38 cellular contexts compared by ENCODE assay signal in genomic region chrX:42738552-42738951, GRCh38. TPM values are rescaled to one million over a fixed set of nuclear protein-coding genes. Genes with fewer than 3 reads are reported as not detected.
DNase-seq lines count a peak whose midpoint lies in the region; ATAC-seq and TF ChIP-seq lines count a peak whose summit lies in the region.
"Had no signal": no experiment of that assay in that cellular context is flagged by ENCODE, and none has a peak within 500 bp of the region (broad histone marks: within the 10 kb centered on the region; RNA-seq: fewer than 3 reads in every experiment).

No MANE protein-coding gene starts in this region.

- H3K27ac ChIP-seq in CD4-positive, CD25-positive, alpha-beta regulatory T cell (ENCODE audit: insufficient read depth, low read length, poor library complexity, severe bottlenecking): no peak overlapping the region
- peak overlapping the region; percentile 21 for H3K27ac ChIP-seq in hepatocyte
- peak overlapping the region; percentile 27 to 52 for H3K27ac ChIP-seq in tibial artery
- no peak overlapping the region for H3K27ac ChIP-seq in OCI-LY7 (ENCODE audit: low read depth, low read length, poor library complexity, severe bottlenecking)
- H3K27ac ChIP-seq: 22Rv1, A549, BLaER1, C4-2B had no signal

- no peaks in the 10 kb centered on the region for H4K20me1 ChIP-seq in hepatocyte (ENCODE audit: insufficient read depth, poor library complexity, severe bottlenecking)
- H4K20me1 ChIP-seq in OCI-LY7 (ENCODE audit: insufficient read depth, low read length): no peaks in the 10 kb centered on the region
- H4K20me1 ChIP-seq: BLaER1; BLaER1 treated with 17β-estradiol and CSF1 and Interleukin-3, amounts not matched to agents 10 nM and 100 nM had no signal

- no peaks in the 10 kb centered on the region for H3K36me3 Mint-ChIP-seq in CD4-positive, CD25-positive, alpha-beta regulatory T cell
- H3K36me3 Mint-ChIP-seq in memory B cell: no peaks in the 10 kb centered on the region
- H3K36me3 Mint-ChIP-seq: CD14-positive monocyte; CD4-positive, alpha-beta memory T cell; CD8-positive, alpha-beta memory T cell; CD8-positive, alpha-beta T cell had no signal

- H3K4me1 ChIP-seq in CD4-positive, CD25-positive, alpha-beta regulatory T cell (ENCODE audit: control insufficient read depth, insufficient read depth, low read length, poor library complexity, severe bottlenecking): peaks cover 13% of the 10 kb centered on the region
- H3K4me1 ChIP-seq in hepatocyte (ENCODE audit: insufficient read depth) (peaks cover 15% of the 10 kb centered on the region), tibial artery (peaks cover 0 to 27% (median 0%) of the 10 kb centered on the region in 4 donors), OCI-LY7 (ENCODE audit: insufficient read depth, low read length, poor library complexity, severe bottlenecking) (peaks cover 12% of the 10 kb centered on the region)
- H3K4me1 ChIP-seq: A549, BE2C, BLaER1, Caco-2 had no signal

- H3K36me3 ChIP-seq in CD4-positive, CD25-positive, alpha-beta regulatory T cell (ENCODE audit: control insufficient read depth, insufficient read depth, low read length): no peaks in the 10 kb centered on the region
- no peaks in the 10 kb centered on the region for H3K36me3 ChIP-seq in hepatocyte (replicated peaks; ENCODE audit: insufficient read depth, low read depth)
- H3K36me3 ChIP-seq in tibial artery: no peaks in the 10 kb centered on the region
- H3K36me3 ChIP-seq in OCI-LY7 (ENCODE audit: insufficient read depth, low read length): no peaks in the 10 kb centered on the region
- H3K36me3 ChIP-seq: BE2C; BLaER1; BLaER1 treated with 17β-estradiol and CSF1 and Interleukin-3, amounts not matched to agents 10 nM and 100 nM had no signal

- DNase-seq in CD4-positive, CD25-positive, alpha-beta regulatory T cell: no peak
- DNase-seq in hepatocyte (ENCODE audit: low spot score): no peak
- no peak for DNase-seq in memory B cell (ENCODE audit: low spot score in 2 of 2)
- no peak for DNase-seq in tibial artery
- no peak for DNase-seq in NCI-H774 (lab: John Stamatoyannopoulos, UW)
- DNase-seq in OCI-LY7 (ENCODE audit: low spot score): no peak
- DNase-seq in HuH-7 (ENCODE audit: low spot score): no peak
- DNase-seq in NCI-H128 (lab: John Stamatoyannopoulos, UW; ENCODE audit: unreplicated experiment): no peak
- DNase-seq: 8988T; ACHN; AML-193; BE2C; C1 segment of cervical spinal cord; Caco-2; Calu3; CD4-positive, alpha-beta T cell; CD8-positive, alpha-beta T cell; COR-L47; DMS 273 treated with DMSO at 0.1 percent for 48 hours; DMS153; DMS79; DMS79 treated with DMSO at 0.1 percent for 48 hours; DND-41; EL had no signal

- peaks cover 0 to 3% (median 0%) of the 10 kb centered on the region in 7 donors for H3K9me3 Mint-ChIP-seq in CD4-positive, CD25-positive, alpha-beta regulatory T cell
- H3K9me3 Mint-ChIP-seq in memory B cell: no peaks in the 10 kb centered on the region
- H3K9me3 Mint-ChIP-seq: CD4-positive, alpha-beta T cell; CD8-positive, alpha-beta memory T cell; CD8-positive, alpha-beta T cell had no signal

- intact Hi-C loops in tibial artery (cut with DNase I; ENCODE audit: low total_unique reads) (no loop called here), OCI-LY7 (cut with micrococcal nuclease; ENCODE audit: unreplicated experiment) (no loop called here)

- H3K27me3 ChIP-seq in CD4-positive, CD25-positive, alpha-beta regulatory T cell (ENCODE audit: control insufficient read depth, insufficient read depth, low read length): no peaks in the 10 kb centered on the region
- H3K27me3 ChIP-seq in hepatocyte (no peaks in the 10 kb centered on the region), tibial artery (no peaks in the 10 kb centered on the region)
- H3K27me3 ChIP-seq: BE2C had no signal

- H2AFZ ChIP-seq in hepatocyte (no peak overlapping the region), OCI-LY7 (ENCODE audit: low read length) (no peak overlapping the region; the same call in 1 of the 2 replicates)

- H3K4me2 ChIP-seq in hepatocyte (no peak overlapping the region), OCI-LY7 (ENCODE audit: low read length) (no peak overlapping the region)
- H3K4me2 ChIP-seq: A549, BLaER1 had no signal

- no peaks in the 10 kb centered on the region for H3K9me3 ChIP-seq in CD4-positive, CD25-positive, alpha-beta regulatory T cell (ENCODE audit: control insufficient read depth in 2 of 2, low read length in 2 of 2)
- H3K9me3 ChIP-seq in hepatocyte (ENCODE audit: low read depth) (no peaks in the 10 kb centered on the region), tibial artery (no peaks in the 10 kb centered on the region), OCI-LY7 (ENCODE audit: low read length) (no peaks in the 10 kb centered on the region; the same call in 1 of the 2 replicates)
- H3K9me3 ChIP-seq: A549; BE2C; BLaER1; BLaER1 treated with 17β-estradiol and CSF1 and Interleukin-3, amounts not matched to agents 10 nM and 100 nM; Caco-2 had no signal

- TF ChIP-seq CTCF in hepatocyte (IDR thresholded peaks at IDR 0.05; ENCODE audit: poor library complexity): no peak
- TF ChIP-seq CTCF in tibial artery (IDR thresholded peaks at IDR 0.05): no peak
- TF ChIP-seq CTCF in OCI-LY7 (conservative IDR thresholded peaks at IDR 0.05; ENCODE audit: low read length): no peak

- BruUV-seq in OCI-LY7 (replicated peaks; lab: Mats Ljungman, UMichigan): no TSS peak

- WGBS in hepatocyte (ENCODE audit: low lambda C conversion rate, missing lambda C conversion rate): 81% methylated on average over 2 of the region's 2 CpGs

- H3K79me2 ChIP-seq in hepatocyte (no peaks in the 10 kb centered on the region), OCI-LY7 (ENCODE audit: insufficient read depth, low read depth, low read length) (no peaks in the 10 kb centered on the region)

- no peak overlapping the region for H3K4me3 ChIP-seq in CD4-positive, CD25-positive, alpha-beta regulatory T cell (ENCODE audit: low read depth, low read length)
- H3K4me3 ChIP-seq in hepatocyte (no peak overlapping the region), tibial artery (no peak overlapping the region), OCI-LY7 (ENCODE audit: low read depth, low read length, poor library complexity, severe bottlenecking) (no peak overlapping the region)
- H3K4me3 ChIP-seq: A549; BLaER1; BLaER1 treated with 17β-estradiol and CSF1 and Interleukin-3, amounts not matched to agents 10 nM and 100 nM had no signal

- H3K4me1 Mint-ChIP-seq in CD4-positive, CD25-positive, alpha-beta regulatory T cell: peaks cover 10 to 44% (median 19%) of the 10 kb centered on the region in 4 donors
- H3K4me1 Mint-ChIP-seq in memory B cell: no peaks in the 10 kb centered on the region

- H3K9me2 ChIP-seq in hepatocyte (replicated peaks; ENCODE audit: insufficient read depth) (no peaks in the 10 kb centered on the region), OCI-LY7 (ENCODE audit: insufficient read depth, low read length) (no peaks in the 10 kb centered on the region)

- peak overlapping the region in 1 of 4 donors; percentile 54 for H3K4me3 Mint-ChIP-seq in CD4-positive, CD25-positive, alpha-beta regulatory T cell
- H3K4me3 Mint-ChIP-seq in memory B cell: no peak overlapping the region
- H3K4me3 Mint-ChIP-seq: CD14-positive monocyte; CD4-positive, alpha-beta T cell; CD8-positive, alpha-beta memory T cell; CD8-positive, alpha-beta T cell had no signal

- no peak for ATAC-seq in CD4-positive, CD25-positive, alpha-beta regulatory T cell (ENCODE audit: low read depth in 2 of 2)
- ATAC-seq in memory B cell (ENCODE audit: low read depth): no peak
- ATAC-seq: A549; CD8-positive, alpha-beta T cell had no signal

- CTCF ChIA-PET in OCI-LY7 (lab: Charles Lee; ENCODE audit: unreplicated experiment): no interaction called here

- H3K27ac Mint-ChIP-seq in CD4-positive, CD25-positive, alpha-beta regulatory T cell: peak overlapping the region in 2 of 3 donors; percentile 42 to 91
- peak overlapping the region; percentile 93 for H3K27ac Mint-ChIP-seq in memory B cell
- H3K27ac Mint-ChIP-seq: CD4-positive, alpha-beta T cell had no signal

- POLR2A ChIA-PET in OCI-LY7 (lab: Charles Lee): interaction anchor here (1.0 to 1.4 kb wide), 2 partner anchors 10 to 34 kb away, joined by 4 to 5 read pairs; no protein-coding TSS in a partner anchor

- H3K27me3 Mint-ChIP-seq in CD4-positive, CD25-positive, alpha-beta regulatory T cell: no peaks in the 10 kb centered on the region
- no peaks in the 10 kb centered on the region for H3K27me3 Mint-ChIP-seq in memory B cell
- H3K27me3 Mint-ChIP-seq: B cell; CD4-positive, alpha-beta memory T cell; CD4-positive, alpha-beta T cell; CD8-positive, alpha-beta memory T cell had no signal

RNA-seq across cellular contexts. Expression of gene PPP1R2C, which starts 39.4 kb away (rescaled TPM):
- 32.2 TPM for total RNA-seq in CD4-positive, CD25-positive, alpha-beta regulatory T cell
- polyA plus RNA-seq in CD4-positive, CD25-positive, alpha-beta regulatory T cell: 1 to 10 TPM in 3 of 4 donors, not detected in 1; 2.1 to 4.2 (median 3.2) TPM
- total RNA-seq in hepatocyte: not detected in 2 replicates
- not detected in 2 replicates for polyA plus RNA-seq in hepatocyte
- total RNA-seq in OCI-LY7 (2014; rRNA removed; shearing (Covaris generic)): not detected in 2 replicates
- total RNA-seq in OCI-LY7 (2022): not detected in 2 replicates
- total RNA-seq: A172; A673; B cell; Caco-2; Calu3; CD4-positive, alpha-beta memory T cell; CD4-positive, alpha-beta T cell; CD8-positive, alpha-beta memory T cell; CD8-positive, alpha-beta T cell; Daoy had no signal
- polyA plus RNA-seq: A549, AG04450, BJ, CD14-positive monocyte had no signal

Comparison
In these comparisons a context has a peak if more than half of its experiments do, and no peak if none do; other contexts are left out.
1. H3K27ac ChIP-seq: peak in hepatocyte (single experiment) and tibial artery (2 of 2); none in CD4-positive, CD25-positive, alpha-beta regulatory T cell (single experiment) and OCI-LY7 (single experiment).
2. RNA of gene PPP1R2C, which starts 39.4 kb away (total RNA-seq): 32.2 TPM in CD4-positive, CD25-positive, alpha-beta regulatory T cell (single experiment); not detected in hepatocyte and not detected in OCI-LY7; every median in the first group is over 10 times any median in the second.